ENCODE assay signal across 11 cellular contexts in the genomic region with DNA sequence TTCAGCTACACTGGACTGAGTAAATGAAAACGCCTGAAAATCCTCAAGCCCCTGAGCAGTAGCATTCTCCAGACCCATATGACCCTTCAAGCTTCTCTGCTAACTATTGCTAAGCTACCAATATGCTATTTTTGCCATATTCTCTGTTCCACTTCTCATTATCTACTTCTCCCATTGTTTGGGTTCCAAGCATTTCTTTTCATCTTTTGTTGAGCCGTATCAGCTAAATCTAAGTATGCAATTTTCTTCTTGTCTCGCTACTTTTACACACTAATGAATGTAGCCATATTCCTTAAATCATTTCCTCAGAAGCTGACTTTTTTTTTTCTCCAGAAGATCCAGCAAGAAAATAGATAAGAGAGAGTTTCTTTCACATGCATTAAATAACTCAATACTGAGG.
"Had no signal": no experiment of that assay in that cellular context is flagged by ENCODE, and none has a peak within 500 bp of the region (broad histone marks: within the 10 kb centered on the region; RNA-seq: fewer than 3 reads in every experiment).

No MANE protein-coding gene starts in this region.

- H3K9me3 ChIP-seq: HAP-1 had no signal

- H3K4me3 ChIP-seq: GM23248, GM23338, HAP-1 had no signal

- DNase-seq: GM23248, GOT3, H7, H9, HCEC 1CT, HFFc6 had no signal

- H3K4me1 Mint-ChIP-seq: GM23338, H9 had no signal

- H3K27ac Mint-ChIP-seq: H9, HFFc6 had no signal

- H3K27ac ChIP-seq: GM23248 had no signal

- H3K4me3 Mint-ChIP-seq: GM23338, H9, HFFc6 had no signal

- FAIRE-seq: H1, H54 had no signal

- ATAC-seq: GM23338, HCT116 had no signal

- H2AFZ ChIP-seq: GM23248, GM23338 had no signal

- H3K36me3 ChIP-seq: HAP-1 had no signal

- H3K9ac ChIP-seq: GM23248 had no signal

- H3K4me2 ChIP-seq: GM23338 had no signal
